15 cellular contexts compared by ENCODE assay signal in the genomic region with DNA sequence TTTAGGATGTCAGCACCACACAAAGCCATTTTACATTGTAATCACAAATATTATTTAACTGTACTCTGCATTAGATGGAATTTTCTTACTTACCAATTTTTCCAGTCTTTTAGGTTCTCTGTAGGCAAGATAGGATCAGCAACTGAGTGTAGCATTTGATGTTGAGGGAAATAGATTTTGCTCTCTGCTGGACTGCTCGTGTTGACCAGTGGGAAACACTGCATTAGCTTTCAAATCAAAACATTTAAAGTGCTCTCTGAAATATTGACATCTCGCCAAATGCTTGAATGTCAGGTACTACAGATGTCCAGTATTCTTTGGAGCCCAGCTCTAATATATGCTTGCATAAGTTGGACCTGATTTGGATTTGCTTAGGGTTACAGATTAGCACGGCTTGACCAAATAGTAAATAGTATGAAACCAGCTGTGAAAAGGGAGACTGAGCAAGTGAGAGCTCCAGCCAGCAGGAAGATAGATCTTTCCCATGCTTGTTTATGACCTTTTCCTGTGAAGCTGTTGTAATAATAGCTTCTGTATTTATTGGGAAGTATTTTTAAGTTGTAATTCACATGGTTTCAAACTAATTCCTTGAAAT. TPM values are rescaled to one million over a fixed set of nuclear protein-coding genes. Genes with fewer than 3 reads are reported as not detected.
"Had no signal": no experiment of that assay in that cellular context is flagged by ENCODE, and none has a peak within 500 bp of the region (broad histone marks: within the 10 kb centered on the region; RNA-seq: fewer than 3 reads in every experiment).

No MANE protein-coding gene starts in this region.

- H3K27ac ChIP-seq: coronary artery had no signal

- ATAC-seq: activated T-helper 17 cell treated with anti-CD3 and anti-CD28 coated beads, Interleukin-2, amount 50 U/mL, for 72 hours; stimulated activated effector memory CD8-positive, alpha-beta T cell treated with anti-CD3 and anti-CD28 coated beads, Interleukin-12 subunit alpha, Interleukin-12 subunit beta, amount 100 ng/mL, for 72 hours had no signal

- H3K4me3 ChIP-seq: coronary artery had no signal

- DNase-seq: activated CD4-positive, alpha-beta T cell treated with anti-CD3 and anti-CD28 coated beads, Interleukin-2, amount 10 ng/mL, durations not matched to agents 7 days and 5 days; activated CD4-positive, CD25-positive, alpha-beta regulatory T cell; activated naive CD4-positive, alpha-beta T cell treated with anti-CD3 and anti-CD28 coated beads for 36 hours; activated T-cell treated with anti-CD3 and anti-CD28 coated beads for 4 hours; central memory CD4-positive, alpha-beta T cell; effector CD4-positive, alpha-beta T cell; hippocampal formation; kidney glomerular epithelial cell; mesenchymal stem cell; T-helper 2 cell had no signal

RNA-seq across cellular contexts. Expression of a gene that starts 29.5 kb away (rescaled TPM):
- total RNA-seq: neural crest cell, osteocyte had no signal

RNA-seq across cellular contexts. Expression of a gene that starts 45.9 kb away (rescaled TPM):
- total RNA-seq: neural crest cell, osteocyte had no signal
